1 cellular context compared by ENCODE assay signal in genomic region chr1:9822897-9823692, GRCh38.
TF ChIP-seq lines count a peak whose summit lies in the region.

No MANE protein-coding gene starts in this region.

TF ChIP-seq in GM12878, 131 proteins besides CTCF, POLR2A, EP300 and RAD21 (continued from another document):
- peak; percentile 45; the same call in 1 of the 2 replicates for TF ChIP-seq MLLT1 (IDR thresholded peaks at IDR 0.05)
- TF ChIP-seq GATAD2B (conservative IDR thresholded peaks at IDR 0.05; ENCODE audit: low read depth): 0 out of 2 replicates have a peak, but pooled peaks have one; percentile 48
